In the genomic region with DNA sequence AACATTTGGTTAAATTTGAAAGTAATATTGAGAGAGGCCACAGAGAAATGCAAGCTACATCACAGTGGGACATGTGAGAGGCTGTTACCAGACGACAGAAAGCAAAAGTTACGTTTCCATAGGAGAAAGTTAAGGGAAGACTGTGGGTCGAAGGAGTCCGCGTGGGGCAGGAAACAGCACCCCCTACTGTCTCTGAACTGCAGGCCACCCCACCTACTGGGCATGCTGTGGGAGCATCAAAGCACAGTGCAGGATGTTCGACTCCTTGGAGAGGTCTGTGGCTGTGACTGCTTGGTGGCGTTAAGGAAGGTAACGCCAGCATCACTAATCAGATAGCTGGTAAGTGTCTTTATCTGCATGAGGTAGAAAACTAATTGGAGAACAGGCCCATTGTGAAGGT, we compare ENCODE assay signal across 8 cellular contexts.
DNase-seq lines count a peak whose midpoint lies in the region; ATAC-seq and TF ChIP-seq lines count a peak whose summit lies in the region.

No MANE protein-coding gene starts in this region.

- H3K36me3 ChIP-seq in iPS DF 6.9 (ENCODE audit: control insufficient read depth, insufficient read depth, low read length) (no peaks in the 10 kb centered on the region), tibial artery (no peaks in the 10 kb centered on the region)

- CTCF ChIA-PET in GM10248 (lab: Yijun Ruan, JAX): interaction anchor here (0.7 to 2.8 kb wide), 5 partner anchors 9 to 616 kb away, joined by 3 to 18 read pairs (median 5); no protein-coding TSS in a partner anchor

- H3K27me3 ChIP-seq in iPS DF 6.9 (ENCODE audit: control insufficient read depth, insufficient read depth, low read length) (no peaks in the 10 kb centered on the region), tibial artery (no peaks in the 10 kb centered on the region)

- no peak overlapping the region for H3K27ac ChIP-seq in iPS DF 6.9 (ENCODE audit: low read length)
- no peak overlapping the region for H3K27ac ChIP-seq in tibial artery

- WGBS in iPS DF 6.9 (ENCODE audit: insufficient coverage, insufficient read length): no CpG with 5 or more reads among the region's 8 CpGs

- intact Hi-C loops in tibial artery (cut with DNase I; ENCODE audit: low total_unique reads): no loop called here

- H3K4me1 ChIP-seq in iPS DF 6.9 (ENCODE audit: control insufficient read depth, insufficient read depth, low read length): no peaks in the 10 kb centered on the region
- no peaks in the 10 kb centered on the region for H3K4me1 ChIP-seq in tibial artery

- POLR2A ChIA-PET in GM10248 (lab: Yijun Ruan, JAX): no interaction called here

- ATAC-seq in GM21576 (IDR thresholded peaks at IDR 0.05; ENCODE audit: unreplicated experiment): peak; percentile 92

- H3K4me3 ChIP-seq in iPS DF 6.9 (ENCODE audit: low read length): no peak overlapping the region
- H3K4me3 ChIP-seq in tibial artery: no peak overlapping the region

- TF ChIP-seq CTCF in GM10248 (IDR thresholded peaks at IDR 0.05; ENCODE audit: control extremely low read depth, extremely low read depth, low read depth, missing control alignments) (peak; percentile 77), tibial artery (IDR thresholded peaks at IDR 0.05) (peak; percentile 8 to 26)

- H3K9me3 ChIP-seq in iPS DF 6.9 (ENCODE audit: control insufficient read depth, insufficient read depth, low read length) (no peaks in the 10 kb centered on the region), tibial artery (no peaks in the 10 kb centered on the region)

- DNase-seq in GM10248 (ENCODE audit: extremely low spot score): peak; percentile 44
- peak; percentile 68 for DNase-seq in KBM-7
- peak; percentile 19 for DNase-seq in activated CD8-positive, alpha-beta memory T cell treated with anti-CD3 and anti-CD28 coated beads, Interleukin-2, amount 50 U/mL, for 4 hours
- peak; percentile 37 for DNase-seq in iPS DF 6.9 (ENCODE audit: low read depth, low spot score)
- no peak for DNase-seq in tibial artery
- no peak for DNase-seq in foreskin melanocyte
- DNase-seq in amniotic stem cell (lab: John Stamatoyannopoulos, UW): no peak

- in situ Hi-C loops in KBM-7 (cut with MboI; ENCODE audit: low pct_unique_long_range_greater_than_20kb, low sequenced_read_pairs): no loop called here

Comparison
In these comparisons a context has a peak if more than half of its experiments do, and no peak if none do; other contexts are left out.
1. DNase-seq: peak in GM10248 (single experiment), KBM-7 (single experiment), activated CD8-positive, alpha-beta memory T cell treated with anti-CD3 and anti-CD28 coated beads, Interleukin-2, amount 50 U/mL, for 4 hours (single experiment) and iPS DF 6.9 (single experiment); none in tibial artery (0 of 2), foreskin melanocyte (single experiment) and amniotic stem cell (single experiment).